7 cellular contexts compared by ENCODE assay signal in genomic region chr1:149176453-149177316, GRCh38.
A peak's percentile ranks its signal among the peaks of the same experiment; 100 is the strongest.
DNase-seq lines count a peak whose midpoint lies in the region; ATAC-seq, FAIRE-seq and TF ChIP-seq lines count a peak whose summit lies in the region.
"Not testable (repeated sequence)": the region's sequence is repeated elsewhere in the genome, so short reads cannot be mapped to it uniquely, and the experiment has no call there.

No MANE protein-coding gene starts in this region.

- not testable (repeated sequence) for TF ChIP-seq EP300 in K562 (IDR thresholded peaks at IDR 0.05; ENCODE audit: low read length)

- H4K5ac ChIP-seq in H9 (ENCODE audit: insufficient read length, low read depth, low read length) = not testable (repeated sequence)

- H3K4me1 Mint-ChIP-seq in H9; activated CD4-positive, alpha-beta memory T cell treated with anti-CD3 and anti-CD28 coated beads for 36 hours (ENCODE audit: low read depth); naive thymus-derived CD4-positive, alpha-beta T cell: not testable (repeated sequence)

- not testable (repeated sequence) for H3K36me3 Mint-ChIP-seq in H9 (ENCODE audit: insufficient read depth in 1 of 3, low read depth in 3 of 3); activated CD4-positive, alpha-beta memory T cell treated with anti-CD3 and anti-CD28 coated beads for 36 hours; naive thymus-derived CD4-positive, alpha-beta T cell

- H3K4me3 Mint-ChIP-seq in H9 = peak overlapping the region; percentile 79 to 84
- H3K4me3 Mint-ChIP-seq in activated CD4-positive, alpha-beta memory T cell treated with anti-CD3 and anti-CD28 coated beads for 36 hours = peak overlapping the region; percentile 80
- peak overlapping the region; percentile 65 to 91 (median 84) for H3K4me3 Mint-ChIP-seq in naive thymus-derived CD4-positive, alpha-beta T cell

- not testable (repeated sequence) for H3K79me2 ChIP-seq in H9 (ENCODE audit: insufficient read depth, low read length); OCI-LY3 (ENCODE audit: low read length); K562 (ENCODE audit: control insufficient read depth, insufficient read depth, low read length)

- H3K27me3 Mint-ChIP-seq in H9 (ENCODE audit: low read depth); activated CD4-positive, alpha-beta memory T cell treated with anti-CD3 and anti-CD28 coated beads for 36 hours; naive thymus-derived CD4-positive, alpha-beta T cell: not testable (repeated sequence)

- H3T11ph ChIP-seq in H9 (ENCODE audit: low read length) = not testable (repeated sequence)

- not testable (repeated sequence) for H3K4me1 ChIP-seq in H9 (ENCODE audit: insufficient read depth, low read length); OCI-LY3 (ENCODE audit: low read length); K562 (replicated peaks in 1 of 2; ENCODE audit: control insufficient read depth in 2 of 2, insufficient read depth in 2 of 2, low read length in 2 of 2); cardiac muscle cell (ENCODE audit: low read depth); naive thymus-derived CD4-positive, alpha-beta T cell (ENCODE audit: control insufficient read depth in 2 of 2, insufficient read depth in 2 of 2, low read length in 2 of 2)

- DNase-seq in H9 = peak; percentile 53
- DNase-seq in activated CD4-positive, alpha-beta memory T cell treated with anti-CD3 and anti-CD28 coated beads for 36 hours = peak; percentile 76
- DNase-seq in K562 (ENCODE audit: extremely low read depth in 1 of 4, low spot score in 3 of 4) = peak in 1 of 4 experiments; percentile 36
- DNase-seq in cardiac muscle cell (ENCODE audit: low read depth in 1 of 2, low spot score in 1 of 2) = peak; percentile 29 to 52
- DNase-seq in naive thymus-derived CD4-positive, alpha-beta T cell = peak; percentile 64 to 89 (median 82)
- DNase-seq in stimulated activated CD4-positive, alpha-beta T cell treated with anti-CD3 and anti-CD28 coated beads, Interleukin-4, amount 100 ng/mL, for 24 hours = peak; percentile 62

- H3K14ac ChIP-seq in H9 (ENCODE audit: insufficient read depth, low read length) = peak overlapping the region; percentile 84; the same call in 1 of the 2 replicates

- not testable (repeated sequence) for H4K8ac ChIP-seq in H9 (replicated peaks; ENCODE audit: insufficient read length, low read depth, low read length)

- not testable (repeated sequence) for H3K23ac ChIP-seq in H9 (ENCODE audit: insufficient read length, low read depth, low read length)

- H2BK15ac ChIP-seq in H9 (ENCODE audit: low read depth, low read length) = not testable (repeated sequence)

- H3K4me2 ChIP-seq in H9 (ENCODE audit: insufficient read depth, insufficient read length, low read length); K562 (ENCODE audit: insufficient read depth, low read length): not testable (repeated sequence)
- H3K4me2 ChIP-seq in OCI-LY3 (ENCODE audit: low read length) = peak overlapping the region; percentile 45

- not testable (repeated sequence) for H4K91ac ChIP-seq in H9 (ENCODE audit: insufficient read length, low read depth, low read length)

- H2BK120ac ChIP-seq in H9 (ENCODE audit: low read depth, low read length, poor library complexity, severe bottlenecking) = not testable (repeated sequence)

- not testable (repeated sequence) for H3K9ac ChIP-seq in H9 (ENCODE audit: extremely low read depth, insufficient read length, low read length)
- H3K9ac ChIP-seq in OCI-LY3 (ENCODE audit: low read length) (peak overlapping the region; percentile 68), K562 (ENCODE audit: insufficient read depth in 1 of 2, low read depth in 2 of 2, low read length in 2 of 2) (peak overlapping the region; percentile 49 to 83; a peak in 3 of 4 replicates)

- H3K4ac ChIP-seq in H9 (ENCODE audit: low read depth, low read length) = not testable (repeated sequence)

- not testable (repeated sequence) for H2BK20ac ChIP-seq in H9 (ENCODE audit: low read depth, low read length, poor library complexity, severe bottlenecking)

- H3K18ac ChIP-seq in H9 (ENCODE audit: insufficient read length, low read depth, low read length) = peak overlapping the region; percentile 70

- peak overlapping the region in 2 of 3 experiments; percentile 92 to 98; a peak in 4 of 7 replicates for H3K27ac Mint-ChIP-seq in H9
- peak overlapping the region; percentile 88 for H3K27ac Mint-ChIP-seq in activated CD4-positive, alpha-beta memory T cell treated with anti-CD3 and anti-CD28 coated beads for 36 hours
- peak overlapping the region; percentile 84 to 96 (median 93) for H3K27ac Mint-ChIP-seq in naive thymus-derived CD4-positive, alpha-beta T cell

- in situ Hi-C loops in K562 (cut with MboI) = loop anchor here (25.0 kb wide), 1 partner anchor 739 kb away; no protein-coding TSS in a partner anchor

- TF ChIP-seq RAD21 in K562 (CRISPR knock-in tag; conservative IDR thresholded peaks at IDR 0.05 in 1 of 2, IDR thresholded peaks at IDR 0.05 in 1 of 2) = not testable (repeated sequence)

- no CpG with 5 or more reads among the region's 68 CpGs for WGBS in H9 (ENCODE audit: extremely low coverage, insufficient read length, low lambda C conversion rate)
- WGBS in K562 (ENCODE audit: insufficient coverage, low coverage, missing lambda C conversion rate) = 0% methylated on average over 10 of the region's 68 CpGs

- not testable (repeated sequence) for H3K27me3 ChIP-seq in H9 (ENCODE audit: insufficient read depth, low read length); OCI-LY3 (ENCODE audit: low read depth, low read length); K562 (ENCODE audit: control insufficient read depth in 2 of 2, insufficient read depth in 2 of 2, low read length in 2 of 2); cardiac muscle cell; naive thymus-derived CD4-positive, alpha-beta T cell (ENCODE audit: control insufficient read depth in 2 of 2, insufficient read depth in 2 of 2, low read length in 2 of 2)

- ATAC-seq in K562; naive thymus-derived CD4-positive, alpha-beta T cell: not testable (repeated sequence)

- not testable (repeated sequence) for H3K56ac ChIP-seq in H9 (ENCODE audit: insufficient read length, low read depth, low read length)

- H3K79me1 ChIP-seq in H9 (ENCODE audit: insufficient read depth, low read depth, low read length, poor library complexity, severe bottlenecking) = not testable (repeated sequence)

- intact Hi-C loops in activated CD4-positive, alpha-beta memory T cell treated with anti-CD3 and anti-CD28 coated beads for 36 hours (cut with micrococcal nuclease); K562 (cut with micrococcal nuclease); naive thymus-derived CD4-positive, alpha-beta T cell (cut with micrococcal nuclease): not testable (repeated sequence)

- H3K23me2 ChIP-seq in H9 (ENCODE audit: insufficient read length, low read depth, low read length, poor library complexity, severe bottlenecking) = not testable (repeated sequence)

- peak overlapping the region; percentile 71 for H3K4me3 ChIP-seq in OCI-LY3 (ENCODE audit: low read length)
- peak overlapping the region; percentile 52 for H3K4me3 ChIP-seq in K562
- H3K4me3 ChIP-seq in cardiac muscle cell = peak overlapping the region; percentile 43
- not testable (repeated sequence) for H3K4me3 ChIP-seq in naive thymus-derived CD4-positive, alpha-beta T cell (ENCODE audit: low read length)

- 0 out of 2 replicates have a peak, but pooled peaks have one; percentile 31 for TF ChIP-seq POLR2A in K562 (conservative IDR thresholded peaks at IDR 0.05)

- not testable (repeated sequence) for H3K9me3 Mint-ChIP-seq in H9; activated CD4-positive, alpha-beta memory T cell treated with anti-CD3 and anti-CD28 coated beads for 36 hours; naive thymus-derived CD4-positive, alpha-beta T cell

- not testable (repeated sequence) for H3K27ac ChIP-seq in H9 (ENCODE audit: insufficient read length, low read depth, low read length)
- peak overlapping the region; percentile 75 for H3K27ac ChIP-seq in OCI-LY3 (ENCODE audit: low read length)
- H3K27ac ChIP-seq in K562 (ENCODE audit: extremely low read depth, low read depth, low read length) = peak overlapping the region; percentile 61; the same call in 2 of the 3 replicates
- H3K27ac ChIP-seq in cardiac muscle cell = peak overlapping the region; percentile 75
- peak overlapping the region; percentile 84 for H3K27ac ChIP-seq in naive thymus-derived CD4-positive, alpha-beta T cell (ENCODE audit: low read depth, low read length)

- not testable (repeated sequence) for H4K20me1 ChIP-seq in H9 (ENCODE audit: control insufficient read depth, insufficient read depth, insufficient read length); OCI-LY3 (ENCODE audit: insufficient read depth, low read length); K562 (replicated peaks; ENCODE audit: control insufficient read depth, insufficient read depth, low read length)

- H2BK5ac ChIP-seq in H9 (ENCODE audit: insufficient read length, low read length) = not testable (repeated sequence)

- H3K36me3 ChIP-seq in OCI-LY3 (replicated peaks; ENCODE audit: low read depth, low read length); K562 (ENCODE audit: control insufficient read depth, insufficient read depth, low read length); cardiac muscle cell; naive thymus-derived CD4-positive, alpha-beta T cell (ENCODE audit: control insufficient read depth in 2 of 3, insufficient read depth in 3 of 3, low read length in 3 of 3): not testable (repeated sequence)

- H3K9me3 ChIP-seq in H9 (ENCODE audit: control insufficient read depth, low read depth, low read length); OCI-LY3 (ENCODE audit: insufficient read depth, low read length); K562 (replicated peaks; ENCODE audit: control insufficient read depth, insufficient read depth, low read depth, low read length); cardiac muscle cell (ENCODE audit: low read depth); naive thymus-derived CD4-positive, alpha-beta T cell (ENCODE audit: control insufficient read depth in 2 of 3, low read length in 3 of 3): not testable (repeated sequence)

- BruUV-seq in K562 (replicated peaks; lab: Mats Ljungman, UMichigan) = not testable (repeated sequence)

- H3K9me1 ChIP-seq in K562 (ENCODE audit: control insufficient read depth, insufficient read depth, low read length) = not testable (repeated sequence)

- not testable (repeated sequence) for H2AK5ac ChIP-seq in H9 (ENCODE audit: insufficient read length, low read length)

- CTCF ChIA-PET in activated CD4-positive, alpha-beta memory T cell treated with anti-CD3 and anti-CD28 coated beads for 36 hours (lab: Charles Lee); K562 (lab: Yijun Ruan, JAX; ENCODE audit: low intra/inter-chr PET ratio); naive thymus-derived CD4-positive, alpha-beta T cell (lab: Charles Lee): not testable (repeated sequence)

- not testable (repeated sequence) for H2BK12ac ChIP-seq in H9 (ENCODE audit: insufficient read length, low read depth, low read length)

- not testable (repeated sequence) for H2AFZ ChIP-seq in H9 (ENCODE audit: low read length); OCI-LY3 (ENCODE audit: low read depth, low read length)
- 0 out of 2 replicates have a peak overlapping the region, but pooled peaks have one; percentile 40 for H2AFZ ChIP-seq in K562 (ENCODE audit: low read depth, low read length)

- POLR2A ChIA-PET in activated CD4-positive, alpha-beta memory T cell treated with anti-CD3 and anti-CD28 coated beads for 36 hours (lab: Charles Lee); K562 (lab: Yijun Ruan, JAX); naive thymus-derived CD4-positive, alpha-beta T cell (lab: Charles Lee): not testable (repeated sequence)

- TF ChIP-seq CTCF in H9 (conservative IDR thresholded peaks at IDR 0.05); OCI-LY3 (IDR thresholded peaks at IDR 0.05; ENCODE audit: low read depth, low read length); K562 (IDR thresholded peaks at IDR 0.05 in 2 of 3, conservative IDR thresholded peaks at IDR 0.05 in 1 of 3; ENCODE audit: insufficient read depth in 2 of 3, low read depth in 1 of 3, low read length in 3 of 3); cardiac muscle cell (IDR thresholded peaks at IDR 0.05; ENCODE audit: low read depth, low read length): not testable (repeated sequence)

- not testable (repeated sequence) for FAIRE-seq in K562 (lab: Jason Lieb, UNC)
